In genomic region chr17:10243905-10244844, GRCh38 we compare ENCODE assay signal across 15 cellular contexts. TPM values are rescaled to one million over a fixed set of nuclear protein-coding genes. Genes with fewer than 3 reads are reported as not detected.
A peak's percentile ranks its signal among the peaks of the same experiment; 100 is the strongest.
DNase-seq lines count a peak whose midpoint lies in the region; ATAC-seq and TF ChIP-seq lines count a peak whose summit lies in the region.
"Had no signal": no experiment of that assay in that cellular context is flagged by ENCODE, and none has a peak within 500 bp of the region (broad histone marks: within the 10 kb centered on the region; RNA-seq: fewer than 3 reads in every experiment).

No MANE protein-coding gene starts in this region.

- H3F3A ChIP-seq in GM23338 (replicated peaks; ENCODE audit: low read depth) = no peaks in the 10 kb centered on the region

- H3K4me2 ChIP-seq in GM23338 = no peak overlapping the region

- H3K4me1 Mint-ChIP-seq in GM23338 = no peaks in the 10 kb centered on the region; the same call in 2 of the 3 replicates
- H3K4me1 Mint-ChIP-seq: activated CD4-positive, alpha-beta memory T cell treated with anti-CD3 and anti-CD28 coated beads, Interleukin-2, amount 10 ng/mL, durations not matched to agents 7 days and 5 days; CD4-positive, CD25-positive, alpha-beta regulatory T cell had no signal

- no peak overlapping the region for H3K27ac ChIP-seq in GM23338 (ENCODE audit: low read depth)
- H3K27ac ChIP-seq in RWPE2 (ENCODE audit: poor library complexity, severe bottlenecking) = no peak overlapping the region
- H3K27ac ChIP-seq in thyroid gland = no peak overlapping the region
- H3K27ac ChIP-seq: coronary artery, pancreas had no signal

- H4K20me1 ChIP-seq in GM23338 (replicated peaks; ENCODE audit: insufficient read depth) = no peaks in the 10 kb centered on the region

- H3K9me3 Mint-ChIP-seq in GM23338 = no peaks in the 10 kb centered on the region

- no peak for ATAC-seq in GM23338
- peak; percentile 59; the same call in 2 of the 3 replicates for ATAC-seq in RWPE2 (ENCODE audit: low read depth)
- no peak for ATAC-seq in HG02870 (IDR thresholded peaks at IDR 0.05; ENCODE audit: unreplicated experiment)
- ATAC-seq: HepG2, SK-N-SH treated with all-trans-retinoic acid at 6 μM for 48 hours had no signal

- H3K27ac Mint-ChIP-seq in GM23338 = no peak overlapping the region
- H3K27ac Mint-ChIP-seq: activated CD4-positive, alpha-beta memory T cell treated with anti-CD3 and anti-CD28 coated beads, Interleukin-2, amount 10 ng/mL, durations not matched to agents 7 days and 5 days; CD4-positive, CD25-positive, alpha-beta regulatory T cell had no signal

- H3K36me3 ChIP-seq in GM23338 (ENCODE audit: insufficient read depth) (no peaks in the 10 kb centered on the region), RWPE2 (ENCODE audit: low read depth) (no peaks in the 10 kb centered on the region), thyroid gland (no peaks in the 10 kb centered on the region)
- H3K36me3 ChIP-seq: pancreas had no signal

- H3K36me3 Mint-ChIP-seq in GM23338 (ENCODE audit: low read depth) = no peaks in the 10 kb centered on the region
- H3K36me3 Mint-ChIP-seq: CD4-positive, CD25-positive, alpha-beta regulatory T cell had no signal

- H3K4me3 Mint-ChIP-seq in GM23338 = no peak overlapping the region
- H3K4me3 Mint-ChIP-seq: activated CD4-positive, alpha-beta memory T cell treated with anti-CD3 and anti-CD28 coated beads, Interleukin-2, amount 10 ng/mL, durations not matched to agents 7 days and 5 days; CD4-positive, CD25-positive, alpha-beta regulatory T cell had no signal

- H3K4me3 ChIP-seq in GM23338 (no peak overlapping the region), RWPE2 (ENCODE audit: severe bottlenecking) (no peak overlapping the region), thyroid gland (replicated peaks in 1 of 3) (no peak overlapping the region)
- H3K4me3 ChIP-seq: coronary artery, pancreas had no signal

- peaks cover 2% of the 10 kb centered on the region for H3K27me3 Mint-ChIP-seq in GM23338 (ENCODE audit: insufficient read depth, low read depth, poor library complexity)
- H3K27me3 Mint-ChIP-seq: activated CD4-positive, alpha-beta memory T cell treated with anti-CD3 and anti-CD28 coated beads, Interleukin-2, amount 10 ng/mL, durations not matched to agents 7 days and 5 days; CD4-positive, CD25-positive, alpha-beta regulatory T cell had no signal

- H3K9me3 ChIP-seq in RWPE2 (ENCODE audit: severe bottlenecking) (no peaks in the 10 kb centered on the region), thyroid gland (no peaks in the 10 kb centered on the region)
- H3K9me3 ChIP-seq: pancreas had no signal

- H3K79me2 ChIP-seq in GM23338 (replicated peaks; ENCODE audit: insufficient read depth) = no peaks in the 10 kb centered on the region

- no peak for TF ChIP-seq POLR2A in thyroid gland (IDR thresholded peaks at IDR 0.05)

- peak overlapping the region; percentile 47; the same call in 1 of the 2 replicates for H2AFZ ChIP-seq in GM23338

- H3K4me1 ChIP-seq in GM23338 (ENCODE audit: insufficient read depth) (no peaks in the 10 kb centered on the region), RWPE2 (ENCODE audit: insufficient read depth, poor library complexity, severe bottlenecking) (no peaks in the 10 kb centered on the region), thyroid gland (peaks cover 0 to 7% of the 10 kb centered on the region in 2 donors)
- H3K4me1 ChIP-seq: pancreas had no signal

- DNase-seq in GM23338 (ENCODE audit: low spot score) (no peak), RWPE2 (ENCODE audit: low spot score) (no peak), islet precursor cell (peak; percentile 63), thyroid gland (peak; percentile 47 to 74), NCI-H2081 (lab: John Stamatoyannopoulos, UW) (no peak), SW 1271 (lab: John Stamatoyannopoulos, UW) (no peak)
- DNase-seq: activated CD4-positive, alpha-beta memory T cell treated with anti-CD3 and anti-CD28 coated beads, Interleukin-2, amount 10 ng/mL, durations not matched to agents 7 days and 5 days; CD4-positive, CD25-positive, alpha-beta regulatory T cell; NCI-H1092; NCI-H2171; pancreas had no signal

- intact Hi-C loops in thyroid gland (cut with DNase I) = no loop called here

- H3K27me3 ChIP-seq in GM23338 (ENCODE audit: insufficient read depth) (no peaks in the 10 kb centered on the region), RWPE2 (ENCODE audit: insufficient read depth, poor library complexity, severe bottlenecking) (peaks cover 2% of the 10 kb centered on the region), thyroid gland (no peaks in the 10 kb centered on the region)
- H3K27me3 ChIP-seq: pancreas had no signal

- WGBS in thyroid gland, 2 donors = 45 to 46% methylated on average over 12 of the region's 12 CpGs

- no peak for TF ChIP-seq CTCF in GM23338 (conservative IDR thresholded peaks at IDR 0.05; ENCODE audit: low read depth in 2 of 2)
- TF ChIP-seq CTCF in RWPE2 (IDR thresholded peaks at IDR 0.05; ENCODE audit: poor library complexity, severe bottlenecking) = no peak
- no peak for TF ChIP-seq CTCF in thyroid gland (IDR thresholded peaks at IDR 0.05)

- peaks cover 6% of the 10 kb centered on the region; the same call in 1 of the 2 replicates for H3K9me2 ChIP-seq in GM23338 (ENCODE audit: insufficient read depth)

TF ChIP-seq in GM23338, 12 proteins besides CTCF, POLR2A, EP300 and RAD21 (continues in another document):
- no peak for TF ChIP-seq NANOG (IDR thresholded peaks at IDR 0.05; ENCODE audit: borderline replicate concordance)
- TF ChIP-seq EZH2phosphoT487 (IDR thresholded peaks at IDR 0.05; ENCODE audit: unreplicated experiment) = no peak
- no peak for TF ChIP-seq ZNF462 (CRISPR knock-in tag; IDR thresholded peaks at IDR 0.05)
- TF ChIP-seq ZNF114 (CRISPR knock-in tag; IDR thresholded peaks at IDR 0.05) = no peak
- TF ChIP-seq POLR2AphosphoS5 (IDR thresholded peaks at IDR 0.05; ENCODE audit: low read depth) = no peak
- TF ChIP-seq CREB1 (CRISPR knock-in tag; IDR thresholded peaks at IDR 0.05; ENCODE audit: low read depth) = no peak
- no peak for TF ChIP-seq STAT1 (IDR thresholded peaks at IDR 0.05; ENCODE audit: unreplicated experiment)

RNA-seq across cellular contexts. Expression of gene GAS7, which starts 45.8 kb away (rescaled TPM):
- total RNA-seq in GM23338 (2014; rRNA removed; shearing (Covaris generic)) = 7.5 and 10.7 TPM in 2 replicates
- 1.9 TPM in 2 replicates for polyA plus RNA-seq in GM23338 (2016; fragmentation: Nextera tagmentation; extraction: Ambion mirVana)
- total RNA-seq in thyroid gland = 10 to 100 TPM in 3 of 4 donors, 1 to 10 TPM in 1; 7.5 to 30.3 (median 24.1) TPM

Comparison
In these comparisons a context has a peak if more than half of its experiments do, and no peak if none do; other contexts are left out.
1. DNase-seq: peak in islet precursor cell (single experiment) and thyroid gland (2 of 2); none in GM23338 (single experiment), RWPE2 (single experiment), NCI-H2081 (0 of 2) and SW 1271 (0 of 2).